20 cellular contexts compared by ENCODE assay signal in the genomic region with DNA sequence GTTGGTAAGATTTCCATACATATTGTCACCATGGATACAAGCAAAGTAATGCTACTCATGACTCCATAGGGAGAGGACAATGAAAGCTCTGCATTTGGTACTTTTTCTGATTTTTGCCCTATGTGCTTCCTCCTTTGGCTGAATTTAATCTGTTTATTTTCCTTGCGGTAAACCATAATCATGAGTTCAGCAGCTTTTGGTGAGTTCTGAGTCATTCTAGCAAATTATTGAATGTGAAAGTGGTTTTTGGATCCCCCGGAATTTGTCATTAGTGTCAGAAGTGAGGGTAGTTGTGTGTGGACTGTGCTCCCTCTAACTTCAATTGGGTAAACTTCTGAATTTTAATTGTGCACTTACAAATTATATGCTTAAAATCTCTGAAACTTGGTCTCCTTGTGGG.
A peak's percentile ranks its signal among the peaks of the same experiment; 100 is the strongest.
DNase-seq lines count a peak whose midpoint lies in the region; ATAC-seq and TF ChIP-seq lines count a peak whose summit lies in the region.
"Had no signal": no experiment of that assay in that cellular context is flagged by ENCODE, and none has a peak within 500 bp of the region (broad histone marks: within the 10 kb centered on the region; RNA-seq: fewer than 3 reads in every experiment).

No MANE protein-coding gene starts in this region.

- no peak for TF ChIP-seq EP300 in suprapubic skin (IDR thresholded peaks at IDR 0.05)

- 83% methylated on average over 2 of the region's 2 CpGs for WGBS in suprapubic skin

- in situ Hi-C loops in astrocyte of the spinal cord (cut with HindIII; ENCODE audit: low sequenced_read_pairs), result no loop called here

- ATAC-seq in GM18508 (IDR thresholded peaks at IDR 0.05; ENCODE audit: insufficient read depth, unreplicated experiment) (peak; percentile 73), GM19452 (IDR thresholded peaks at IDR 0.05; ENCODE audit: unreplicated experiment) (peak; percentile 88), HG03439 (IDR thresholded peaks at IDR 0.05; ENCODE audit: unreplicated experiment) (peak; percentile 80), omental fat pad (ENCODE audit: low FRiP score) (no peak)
- ATAC-seq: left lung had no signal

- H3K9me3 ChIP-seq in suprapubic skin, result no peaks in the 10 kb centered on the region
- H3K9me3 ChIP-seq: left lung, neutrophil, Peyer's patch, upper lobe of left lung had no signal

- peak; percentile 2 for DNase-seq in astrocyte of the spinal cord (ENCODE audit: low read depth, low spot score)
- DNase-seq in omental fat pad (ENCODE audit: low spot score), result no peak
- no peak for DNase-seq in NCI-H446 (lab: John Stamatoyannopoulos, UW)
- DNase-seq in middle frontal gyrus (ENCODE audit: extremely low spot score, low spot score), result no peak
- no peak for DNase-seq in suprapubic skin (ENCODE audit: low spot score in 2 of 2)
- DNase-seq: activated T-cell treated with anti-CD3 and anti-CD28 coated beads, Interleukin-2, amount 50 U/mL, for 48 hours; dorsolateral prefrontal cortex; KG1; left lung; NCI-H1048; NCI-H2107; Peyer's patch; stimulated activated naive CD4-positive, alpha-beta T cell treated with Interleukin-2 at 50 U/mL for 16 hours; SW 1271; upper lobe of left lung had no signal

- TF ChIP-seq CTCF in astrocyte of the spinal cord (IDR thresholded peaks at IDR 0.05; ENCODE audit: low read depth, low read length) (no peak), omental fat pad (IDR thresholded peaks at IDR 0.05) (no peak), suprapubic skin (IDR thresholded peaks at IDR 0.05) (no peak)

- no peaks in the 10 kb centered on the region for H3K36me3 ChIP-seq in suprapubic skin
- H3K36me3 ChIP-seq: cardiac muscle cell, left lung, neutrophil, Peyer's patch, upper lobe of left lung had no signal

- H3K4me1 ChIP-seq in suprapubic skin, result no peaks in the 10 kb centered on the region
- H3K4me1 ChIP-seq: left lung, Peyer's patch, upper lobe of left lung had no signal

- H3K27me3 ChIP-seq in suprapubic skin, result no peaks in the 10 kb centered on the region
- H3K27me3 ChIP-seq: cardiac muscle cell, neutrophil, Peyer's patch, upper lobe of left lung had no signal

- TF ChIP-seq POLR2A in suprapubic skin (IDR thresholded peaks at IDR 0.05), result no peak

- no peak overlapping the region for H3K27ac ChIP-seq in suprapubic skin
- H3K27ac ChIP-seq: cardiac muscle cell, dorsolateral prefrontal cortex, left lung, neutrophil, Peyer's patch, upper lobe of left lung had no signal

- H3K4me3 ChIP-seq in astrocyte of the spinal cord (ENCODE audit: low read depth, low read length), result no peak overlapping the region
- H3K4me3 ChIP-seq in suprapubic skin, result no peak overlapping the region
- H3K4me3 ChIP-seq: cardiac muscle cell, dorsolateral prefrontal cortex, left lung, Peyer's patch, upper lobe of left lung had no signal
